In genomic region chr18:54181856-54182612, GRCh38 we compare ENCODE assay signal across 10 cellular contexts. TPM values are rescaled to one million over a fixed set of nuclear protein-coding genes. Genes with fewer than 3 reads are reported as not detected.
DNase-seq lines count a peak whose midpoint lies in the region; ATAC-seq and TF ChIP-seq lines count a peak whose summit lies in the region.
"Had no signal": no experiment of that assay in that cellular context is flagged by ENCODE, and none has a peak within 500 bp of the region (broad histone marks: within the 10 kb centered on the region; RNA-seq: fewer than 3 reads in every experiment).

No MANE protein-coding gene starts in this region.

- no peak overlapping the region for H3K4me3 ChIP-seq in naive thymus-derived CD4-positive, alpha-beta T cell (ENCODE audit: low read length)
- H3K4me3 ChIP-seq in psoas muscle = no peak overlapping the region

- H3K27me3 ChIP-seq in naive thymus-derived CD4-positive, alpha-beta T cell (ENCODE audit: control insufficient read depth in 2 of 2, insufficient read depth in 2 of 2, low read length in 2 of 2) = no peaks in the 10 kb centered on the region
- no peaks in the 10 kb centered on the region for H3K27me3 ChIP-seq in psoas muscle (ENCODE audit: insufficient read depth in 3 of 3, low read length in 2 of 3)

- no peak overlapping the region for H3K4me3 Mint-ChIP-seq in natural killer cell treated with Interleukin-12 subunit alpha and Interleukin-12 subunit beta and Interleukin-15 and Interleukin-18, amount 100 ng/mL, for 72 hours
- H3K4me3 Mint-ChIP-seq in natural killer cell (no peak overlapping the region), HFFc6 (no peak overlapping the region)
- no peak overlapping the region for H3K4me3 Mint-ChIP-seq in naive thymus-derived CD4-positive, alpha-beta T cell
- H3K4me3 Mint-ChIP-seq: activated B cell treated with CpG ODN at 0.5 μM for 24 hours had no signal

- intact Hi-C loops in natural killer cell (cut with micrococcal nuclease) (no loop called here), psoas muscle (cut with DNase I) (no loop called here)
- intact Hi-C loops in naive thymus-derived CD4-positive, alpha-beta T cell (cut with micrococcal nuclease) = loop anchor here in 1 of 2 donors (1.0 to 2.0 kb wide), 2 partner anchors 10 to 33 kb away; no protein-coding TSS in a partner anchor

- H3K4me1 ChIP-seq in naive thymus-derived CD4-positive, alpha-beta T cell (ENCODE audit: control insufficient read depth in 2 of 2, insufficient read depth in 2 of 2, low read length in 2 of 2) = no peaks in the 10 kb centered on the region
- H3K4me1 ChIP-seq in psoas muscle = no peaks in the 10 kb centered on the region

- no peaks in the 10 kb centered on the region for H3K9me3 Mint-ChIP-seq in natural killer cell treated with Interleukin-12 subunit alpha and Interleukin-12 subunit beta and Interleukin-15 and Interleukin-18, amount 100 ng/mL, for 72 hours
- H3K9me3 Mint-ChIP-seq in natural killer cell (no peaks in the 10 kb centered on the region), HFFc6 (no peaks in the 10 kb centered on the region)
- H3K9me3 Mint-ChIP-seq in naive thymus-derived CD4-positive, alpha-beta T cell = no peaks in the 10 kb centered on the region
- H3K9me3 Mint-ChIP-seq: activated B cell treated with CpG ODN at 0.5 μM for 24 hours had no signal

- no peaks in the 10 kb centered on the region for H3K27me3 Mint-ChIP-seq in natural killer cell treated with Interleukin-12 subunit alpha and Interleukin-12 subunit beta and Interleukin-15 and Interleukin-18, amount 100 ng/mL, for 72 hours
- H3K27me3 Mint-ChIP-seq in natural killer cell (ENCODE audit: low read depth in 2 of 2) (no peaks in the 10 kb centered on the region), HFFc6 (ENCODE audit: insufficient read depth) (no peaks in the 10 kb centered on the region; the same call in 1 of the 2 replicates)
- no peaks in the 10 kb centered on the region for H3K27me3 Mint-ChIP-seq in naive thymus-derived CD4-positive, alpha-beta T cell
- H3K27me3 Mint-ChIP-seq: activated B cell treated with CpG ODN at 0.5 μM for 24 hours had no signal

- H3K27ac Mint-ChIP-seq in natural killer cell treated with Interleukin-12 subunit alpha and Interleukin-12 subunit beta and Interleukin-15 and Interleukin-18, amount 100 ng/mL, for 72 hours = no peak overlapping the region
- H3K27ac Mint-ChIP-seq in natural killer cell (no peak overlapping the region), HFFc6 (no peak overlapping the region)
- H3K27ac Mint-ChIP-seq in naive thymus-derived CD4-positive, alpha-beta T cell = no peak overlapping the region
- H3K27ac Mint-ChIP-seq: activated B cell treated with CpG ODN at 0.5 μM for 24 hours had no signal

- H3K9me3 ChIP-seq in naive thymus-derived CD4-positive, alpha-beta T cell (ENCODE audit: control insufficient read depth in 2 of 3, low read length in 3 of 3) = no peaks in the 10 kb centered on the region
- H3K9me3 ChIP-seq in psoas muscle = no peaks in the 10 kb centered on the region

- H3K36me3 ChIP-seq in naive thymus-derived CD4-positive, alpha-beta T cell (ENCODE audit: control insufficient read depth in 2 of 3, insufficient read depth in 3 of 3, low read length in 3 of 3) = peaks cover 0 to 9% (median 8%) of the 10 kb centered on the region in 3 experiments
- peaks cover 0 to 25% of the 10 kb centered on the region in 2 donors for H3K36me3 ChIP-seq in psoas muscle (ENCODE audit: insufficient read depth in 1 of 2, low read depth in 1 of 2)

- H3K27ac ChIP-seq in naive thymus-derived CD4-positive, alpha-beta T cell (ENCODE audit: low read depth, low read length) = no peak overlapping the region
- H3K27ac ChIP-seq in psoas muscle = no peak overlapping the region

- WGBS in psoas muscle, 3 donors = 85 to 90% (median 88%) methylated on average over 1 of the region's 1 CpG

- H3K36me3 Mint-ChIP-seq in natural killer cell treated with Interleukin-12 subunit alpha and Interleukin-12 subunit beta and Interleukin-15 and Interleukin-18, amount 100 ng/mL, for 72 hours = peaks cover 5% of the 10 kb centered on the region
- H3K36me3 Mint-ChIP-seq in natural killer cell = peaks cover 6% of the 10 kb centered on the region
- H3K36me3 Mint-ChIP-seq in HFFc6 (ENCODE audit: low read depth) = peaks cover 7% of the 10 kb centered on the region
- peaks cover 0 to 25% (median 6%) of the 10 kb centered on the region in 5 donors for H3K36me3 Mint-ChIP-seq in naive thymus-derived CD4-positive, alpha-beta T cell

- no peaks in the 10 kb centered on the region for H3K4me1 Mint-ChIP-seq in natural killer cell treated with Interleukin-12 subunit alpha and Interleukin-12 subunit beta and Interleukin-15 and Interleukin-18, amount 100 ng/mL, for 72 hours (ENCODE audit: low read depth in 2 of 2)
- no peaks in the 10 kb centered on the region for H3K4me1 Mint-ChIP-seq in natural killer cell
- peaks cover under 1% of the 10 kb centered on the region for H3K4me1 Mint-ChIP-seq in HFFc6 (ENCODE audit: low read depth)
- peaks cover under 1 to 9% (median 4%) of the 10 kb centered on the region in 7 donors for H3K4me1 Mint-ChIP-seq in naive thymus-derived CD4-positive, alpha-beta T cell
- H3K4me1 Mint-ChIP-seq: activated B cell treated with CpG ODN at 0.5 μM for 24 hours had no signal

- peak; percentile 53 to 70 for ATAC-seq in natural killer cell treated with Interleukin-12 subunit alpha and Interleukin-12 subunit beta and Interleukin-15 and Interleukin-18, amount 100 ng/mL, for 72 hours
- ATAC-seq in natural killer cell (no peak), psoas muscle (no peak)
- ATAC-seq in stimulated activated naive CD8-positive, alpha-beta T cell treated with anti-CD3 and anti-CD28 coated beads, Interleukin-15, Interleukin-2, amounts not matched to agents 100 U/mL and 50 U/mL, for 24 hours = peak; percentile 94
- ATAC-seq in naive thymus-derived CD4-positive, alpha-beta T cell = no peak

- CTCF ChIA-PET in naive thymus-derived CD4-positive, alpha-beta T cell (lab: Charles Lee) = no interaction called here

- no peak for DNase-seq in natural killer cell treated with Interleukin-12 subunit alpha and Interleukin-12 subunit beta and Interleukin-15 and Interleukin-18, amount 100 ng/mL, for 72 hours (ENCODE audit: low spot score)
- no peak for DNase-seq in natural killer cell
- DNase-seq in HFFc6 = peak; percentile 20
- peak; percentile 54 for DNase-seq in RKO (ENCODE audit: low spot score)
- no peak for DNase-seq in stimulated activated naive CD8-positive, alpha-beta T cell treated with anti-CD3 and anti-CD28 coated beads, Interleukin-15, Interleukin-2, amounts not matched to agents 100 U/mL and 50 U/mL, for 24 hours
- DNase-seq in inferior parietal cortex (ENCODE audit: extremely low spot score) = no peak
- no peak for DNase-seq in naive thymus-derived CD4-positive, alpha-beta T cell
- DNase-seq in psoas muscle = no peak
- DNase-seq: activated B cell treated with CpG ODN at 0.5 μM for 24 hours, NCI-H1092 treated with DMSO at 0.1 percent for 48 hours had no signal

- POLR2A ChIA-PET in naive thymus-derived CD4-positive, alpha-beta T cell (lab: Charles Lee) = no interaction called here

- no peak for TF ChIP-seq CTCF in natural killer cell (IDR thresholded peaks at IDR 0.05)
- TF ChIP-seq CTCF in HFFc6 (IDR thresholded peaks at IDR 0.05) = no peak
- no peak for TF ChIP-seq CTCF in psoas muscle (IDR thresholded peaks at IDR 0.05)

RNA-seq across cellular contexts. Expression of gene MBD2, which starts 42.4 kb away (rescaled TPM):
- 100 to 1,000 TPM; 149 to 211 TPM for total RNA-seq in natural killer cell treated with Interleukin-12 subunit alpha and Interleukin-12 subunit beta and Interleukin-15 and Interleukin-18, amount 100 ng/mL, for 72 hours
- 100 to 1,000 TPM in 1 of 3 donors, 10 to 100 TPM in 2; 74.8 to 107 (median 92.3) TPM for total RNA-seq in natural killer cell
- total RNA-seq in HFFc6 (2021; fragmentation: NEBNext Ultra II Directional; extraction: Animal tissue kit (Norgen Biotek cat#: 25700)) = 100 to 1,000 TPM in 1 of 6 experiments, 10 to 100 TPM in 5; 84.8 to 104 (median 88.9) TPM
- total RNA-seq in naive thymus-derived CD4-positive, alpha-beta T cell = 100 to 1,000 TPM in 2 of 5 experiments, 10 to 100 TPM in 3; 69.7 to 118 (median 76.9) TPM
- polyA plus RNA-seq in naive thymus-derived CD4-positive, alpha-beta T cell = 1 to 10 TPM; 6.1 to 8.1 TPM
- 10 to 100 TPM; 26.9 to 44.7 (median 31.2) TPM for total RNA-seq in psoas muscle
- polyA plus RNA-seq in psoas muscle = 10 to 100 TPM; 16.0 to 23.4 (median 16.8) TPM

Comparison
In these comparisons a context has a peak if more than half of its experiments do, and no peak if none do; other contexts are left out.
1. ATAC-seq: peak in natural killer cell treated with Interleukin-12 subunit alpha and Interleukin-12 subunit beta and Interleukin-15 and Interleukin-18, amount 100 ng/mL, for 72 hours (2 of 2) and stimulated activated naive CD8-positive, alpha-beta T cell treated with anti-CD3 and anti-CD28 coated beads, Interleukin-15, Interleukin-2, amounts not matched to agents 100 U/mL and 50 U/mL, for 24 hours (single experiment); none in natural killer cell (0 of 3), naive thymus-derived CD4-positive, alpha-beta T cell (single experiment) and psoas muscle (0 of 4).
2. DNase-seq: peak in HFFc6 (single experiment) and RKO (single experiment); none in natural killer cell treated with Interleukin-12 subunit alpha and Interleukin-12 subunit beta and Interleukin-15 and Interleukin-18, amount 100 ng/mL, for 72 hours (single experiment), natural killer cell (single experiment), stimulated activated naive CD8-positive, alpha-beta T cell treated with anti-CD3 and anti-CD28 coated beads, Interleukin-15, Interleukin-2, amounts not matched to agents 100 U/mL and 50 U/mL, for 24 hours (single experiment), inferior parietal cortex (single experiment), naive thymus-derived CD4-positive, alpha-beta T cell (0 of 9) and psoas muscle (0 of 2).